Comparison of ENCODE assay signal across 8 cellular contexts in the genomic region with DNA sequence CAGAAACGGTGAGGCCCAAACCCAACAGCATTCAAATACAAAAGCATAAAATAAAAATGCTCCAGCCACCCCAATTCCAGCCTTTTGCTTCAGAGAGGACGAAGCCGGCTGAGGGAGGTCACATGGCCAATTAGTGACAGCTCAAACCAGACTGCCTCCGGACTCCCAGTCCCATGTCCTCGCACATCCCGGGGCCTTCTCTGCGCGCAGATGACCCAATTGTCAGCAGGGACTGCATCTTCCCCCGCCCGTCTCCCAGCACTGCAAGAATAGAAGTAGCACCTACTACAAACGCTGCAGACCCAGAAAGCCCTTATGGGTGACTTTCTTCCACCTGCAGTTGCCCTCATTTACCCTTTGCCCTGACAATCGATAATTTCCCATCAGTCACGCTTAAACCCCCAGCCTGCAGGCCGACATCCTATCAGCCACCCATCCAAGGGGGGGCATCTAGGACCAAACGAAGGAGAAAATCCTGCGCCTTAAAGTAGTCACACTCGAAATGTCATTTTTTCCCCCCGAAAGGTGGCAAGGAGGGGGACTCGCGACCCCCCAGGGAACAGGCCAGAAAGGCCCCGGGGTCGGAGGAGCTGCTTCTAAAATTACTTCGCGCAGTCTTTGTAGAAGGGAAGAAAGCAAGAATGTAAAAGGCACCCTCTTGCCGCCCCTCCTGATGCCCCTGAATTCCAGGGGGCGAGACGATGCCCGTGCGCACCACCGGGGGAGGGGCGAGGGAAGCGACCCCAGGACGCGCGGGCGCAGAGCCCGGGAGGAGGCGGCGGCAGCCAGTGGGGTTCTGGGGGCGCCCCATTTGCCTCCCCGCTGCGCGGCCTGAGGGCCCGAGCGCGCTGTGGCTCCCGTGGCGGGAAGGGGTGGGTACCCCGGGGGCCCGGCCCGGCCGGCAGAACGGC. TPM values are rescaled to one million over a fixed set of nuclear protein-coding genes. Genes with fewer than 3 reads are reported as not detected.
DNase-seq lines count a peak whose midpoint lies in the region; ATAC-seq and TF ChIP-seq lines count a peak whose summit lies in the region.

No MANE protein-coding gene starts in this region.

- H3K36me3 ChIP-seq in BLaER1: peaks cover 6% of the 10 kb centered on the region; the same call in 1 of the 2 replicates
- no peaks in the 10 kb centered on the region for H3K36me3 ChIP-seq in aorta (ENCODE audit: control insufficient read depth in 1 of 2, insufficient read depth in 2 of 2, low read length in 1 of 2)

- H3K4me2 ChIP-seq in BLaER1: peak overlapping the region; percentile 100

- DNase-seq in GM20000 (ENCODE audit: low spot score) (peak; percentile 66), NCI-H2196 treated with DMSO at 0.1 percent for 48 hours (lab: John Stamatoyannopoulos, UW; ENCODE audit: unreplicated experiment) (peak; percentile 11), fibroblast of villous mesenchyme (ENCODE audit: low read depth) (peak; percentile 52), nephron progenitor cell (peak; percentile 38), aorta (peak; percentile 79)
- peak; percentile 6 for DNase-seq in activated T-helper 9 cell treated with anti-CD3 and anti-CD28 coated beads, Interleukin-2, amount 50 U/mL, for 16 hours (ENCODE audit: low read depth)

- TF ChIP-seq CTCF in GM20000 (IDR thresholded peaks at IDR 0.05; ENCODE audit: extremely low read depth, missing control alignments): no peak
- TF ChIP-seq CTCF in fibroblast of villous mesenchyme (IDR thresholded peaks at IDR 0.05; ENCODE audit: insufficient read depth, low read depth, low read length): no peak
- TF ChIP-seq CTCF in nephron progenitor cell (IDR thresholded peaks at IDR 0.05): no peak

- intact Hi-C loops in aorta (cut with DNase I): no loop called here

- H3K27ac Mint-ChIP-seq in nephron progenitor cell: no peak overlapping the region

- H3K9me3 Mint-ChIP-seq in nephron progenitor cell: no peaks in the 10 kb centered on the region

- no peaks in the 10 kb centered on the region for H3K36me3 Mint-ChIP-seq in nephron progenitor cell (ENCODE audit: low read depth)

- H3K27ac ChIP-seq in BLaER1 (peak overlapping the region; percentile 87), aorta (ENCODE audit: low read depth in 1 of 2, low read length in 2 of 2) (no peak overlapping the region)

- no peaks in the 10 kb centered on the region for H3K9me3 ChIP-seq in BLaER1
- H3K9me3 ChIP-seq in aorta (ENCODE audit: control insufficient read depth, low read length): no peaks in the 10 kb centered on the region

- H3K27me3 Mint-ChIP-seq in nephron progenitor cell (ENCODE audit: low read depth, poor library complexity): peaks cover 41% of the 10 kb centered on the region

- H3K9ac ChIP-seq in BLaER1: peak overlapping the region; percentile 92

- peak overlapping the region; percentile 87 for H3K4me3 Mint-ChIP-seq in nephron progenitor cell

- H4K20me1 ChIP-seq in BLaER1: peaks cover 54% of the 10 kb centered on the region

- H3K27me3 ChIP-seq in BLaER1 (no peaks in the 10 kb centered on the region), aorta (ENCODE audit: control insufficient read depth in 1 of 2, insufficient read depth in 2 of 2, low read length in 1 of 2) (no peaks in the 10 kb centered on the region)

- ATAC-seq in aorta (ENCODE audit: low FRiP score) (peak; percentile 76), HG02981 (IDR thresholded peaks at IDR 0.05; ENCODE audit: unreplicated experiment) (no peak)

- H3K4me1 ChIP-seq in BLaER1 (peaks cover 47% of the 10 kb centered on the region), aorta (ENCODE audit: control insufficient read depth in 1 of 2, insufficient read depth in 2 of 2, low read length in 2 of 2) (peaks cover 0 to 2% of the 10 kb centered on the region in 2 donors)

- H3K4me3 ChIP-seq in BLaER1: peak overlapping the region; percentile 96
- peak overlapping the region; percentile 63 for H3K4me3 ChIP-seq in fibroblast of villous mesenchyme (ENCODE audit: low read depth, low read length)
- H3K4me3 ChIP-seq in aorta (ENCODE audit: low read length in 2 of 2): peak overlapping the region; percentile 85 to 94

- H3K4me1 Mint-ChIP-seq in nephron progenitor cell: peaks cover 36% of the 10 kb centered on the region

- WGBS in aorta, 2 donors: 4 to 6% methylated on average over 50 to 53 of the region's 53 CpGs

RNA-seq across cellular contexts. Expression of gene SLC23A2, which starts 0.8 kb away (rescaled TPM):
- total RNA-seq in fibroblast of villous mesenchyme (14.2 and 16.8 TPM in 2 replicates), aorta (10 to 100 TPM; 26.0 to 38.2 TPM)
- 1 to 10 TPM; 3.5 to 9.8 TPM for polyA plus RNA-seq in aorta

Comparison
In these comparisons a context has a peak if more than half of its experiments do, and no peak if none do; other contexts are left out.
1. DNase-seq: peak in every context shown above with its lines; median percentile 79 in aorta; 66 in GM20000; 52 in fibroblast of villous mesenchyme; 38 in nephron progenitor cell; 11 in NCI-H2196 treated with DMSO at 0.1 percent for 48 hours; 6 in activated T-helper 9 cell treated with anti-CD3 and anti-CD28 coated beads, Interleukin-2, amount 50 U/mL, for 16 hours.